In the genomic region with DNA sequence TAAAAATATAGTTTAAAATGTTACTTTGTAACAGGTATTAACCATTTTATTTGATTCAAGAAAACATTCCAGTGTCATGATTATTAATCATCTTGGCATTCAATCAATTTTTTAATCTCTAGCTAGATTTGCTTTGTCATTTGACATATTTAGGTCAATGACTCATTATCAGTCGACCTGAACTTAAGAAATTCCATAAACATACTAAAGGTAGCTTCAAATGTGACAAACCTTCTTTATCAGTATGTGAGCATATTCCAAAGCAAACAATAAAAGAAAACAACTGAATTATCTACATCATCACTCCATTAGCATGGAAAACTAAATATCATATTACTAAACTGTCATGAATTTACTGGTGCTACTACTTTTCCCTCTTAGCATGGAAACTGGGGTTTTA, we compare ENCODE assay signal across 1 cellular context.
A peak's percentile ranks its signal among the peaks of the same experiment; 100 is the strongest.
TF ChIP-seq lines count a peak whose summit lies in the region.

No MANE protein-coding gene starts in this region.

TF ChIP-seq in HEK293, 187 proteins besides CTCF, POLR2A, EP300 and RAD21 (continued from another document):
- TF ChIP-seq, protein P1, sequence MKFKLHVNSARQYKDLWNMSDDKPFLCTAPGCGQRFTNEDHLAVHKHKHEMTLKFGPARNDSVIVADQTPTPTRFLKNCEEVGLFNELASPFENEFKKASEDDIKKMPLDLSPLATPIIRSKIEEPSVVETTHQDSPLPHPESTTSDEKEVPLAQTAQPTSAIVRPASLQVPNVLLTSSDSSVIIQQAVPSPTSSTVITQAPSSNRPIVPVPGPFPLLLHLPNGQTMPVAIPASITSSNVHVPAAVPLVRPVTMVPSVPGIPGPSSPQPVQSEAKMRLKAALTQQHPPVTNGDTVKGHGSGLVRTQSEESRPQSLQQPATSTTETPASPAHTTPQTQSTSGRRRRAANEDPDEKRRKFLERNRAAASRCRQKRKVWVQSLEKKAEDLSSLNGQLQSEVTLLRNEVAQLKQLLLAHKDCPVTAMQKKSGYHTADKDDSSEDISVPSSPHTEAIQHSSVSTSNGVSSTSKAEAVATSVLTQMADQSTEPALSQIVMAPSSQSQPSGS (tag by site-specific recombination; IDR thresholded peaks at IDR 0.05; ENCODE audit: low read depth) = no peak
- TF ChIP-seq ZNF112 (tag by site-specific recombination; IDR thresholded peaks at IDR 0.05) (peak; percentile 38; the same call in 1 of the 2 replicates), SP3 (tag by site-specific recombination; IDR thresholded peaks at IDR 0.05) (0 out of 2 replicates have a peak, but pooled peaks have one; percentile 29), ZNF394 (tag by site-specific recombination; IDR thresholded peaks at IDR 0.05; ENCODE audit: borderline replicate concordance) (no peak), ZNF48 (tag by site-specific recombination; IDR thresholded peaks at IDR 0.05) (no peak), YY1 (tag by site-specific recombination; IDR thresholded peaks at IDR 0.05) (no peak), OSR2 (tag by site-specific recombination; IDR thresholded peaks at IDR 0.05) (peak; percentile 27; the same call in 1 of the 2 replicates), BCL11A (tag by site-specific recombination; IDR thresholded peaks at IDR 0.05; ENCODE audit: low read depth) (no peak), ZNF2 (tag by site-specific recombination; IDR thresholded peaks at IDR 0.05) (no peak), PRDM6 (tag by site-specific recombination; IDR thresholded peaks at IDR 0.05) (peak; percentile 45; the same call in 1 of the 2 replicates), ZSCAN4 (tag by site-specific recombination; IDR thresholded peaks at IDR 0.05) (no peak), ZEB2 (tag by site-specific recombination; IDR thresholded peaks at IDR 0.05) (no peak), WT1 (tag by site-specific recombination; IDR thresholded peaks at IDR 0.05) (no peak), ZNF426 (tag by site-specific recombination; IDR thresholded peaks at IDR 0.05) (no peak), ZNF140 (tag by site-specific recombination; IDR thresholded peaks at IDR 0.05) (no peak), ZNF133 (tag by site-specific recombination; IDR thresholded peaks at IDR 0.05) (no peak), ZNF366 (tag by site-specific recombination; conservative IDR thresholded peaks at IDR 0.05) (peak; percentile 65), BCL6B (tag by site-specific recombination; IDR thresholded peaks at IDR 0.05) (peak; percentile 65; the same call in 1 of the 2 replicates)
- TF ChIP-seq, protein P2, sequence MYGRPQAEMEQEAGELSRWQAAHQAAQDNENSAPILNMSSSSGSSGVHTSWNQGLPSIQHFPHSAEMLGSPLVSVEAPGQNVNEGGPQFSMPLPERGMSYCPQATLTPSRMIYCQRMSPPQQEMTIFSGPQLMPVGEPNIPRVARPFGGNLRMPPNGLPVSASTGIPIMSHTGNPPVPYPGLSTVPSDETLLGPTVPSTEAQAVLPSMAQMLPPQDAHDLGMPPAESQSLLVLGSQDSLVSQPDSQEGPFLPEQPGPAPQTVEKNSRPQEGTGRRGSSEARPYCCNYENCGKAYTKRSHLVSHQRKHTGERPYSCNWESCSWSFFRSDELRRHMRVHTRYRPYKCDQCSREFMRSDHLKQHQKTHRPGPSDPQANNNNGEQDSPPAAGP (tag by site-specific recombination; IDR thresholded peaks at IDR 0.05) = no peak
- TF ChIP-seq, protein P3, sequence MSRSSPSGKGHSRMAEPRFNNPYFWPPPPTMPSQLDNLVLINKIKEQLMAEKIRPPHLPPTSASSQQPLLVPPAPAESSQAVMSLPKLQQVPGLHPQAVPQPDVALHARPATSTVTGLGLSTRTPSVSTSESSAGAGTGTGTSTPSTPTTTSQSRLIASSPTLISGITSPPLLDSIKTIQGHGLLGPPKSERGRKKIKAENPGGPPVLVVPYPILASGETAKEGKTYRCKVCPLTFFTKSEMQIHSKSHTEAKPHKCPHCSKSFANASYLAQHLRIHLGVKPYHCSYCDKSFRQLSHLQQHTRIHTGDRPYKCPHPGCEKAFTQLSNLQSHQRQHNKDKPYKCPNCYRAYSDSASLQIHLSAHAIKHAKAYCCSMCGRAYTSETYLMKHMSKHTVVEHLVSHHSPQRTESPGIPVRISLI (tag by site-specific recombination; IDR thresholded peaks at IDR 0.05) = no peak
- TF ChIP-seq, protein P4, sequence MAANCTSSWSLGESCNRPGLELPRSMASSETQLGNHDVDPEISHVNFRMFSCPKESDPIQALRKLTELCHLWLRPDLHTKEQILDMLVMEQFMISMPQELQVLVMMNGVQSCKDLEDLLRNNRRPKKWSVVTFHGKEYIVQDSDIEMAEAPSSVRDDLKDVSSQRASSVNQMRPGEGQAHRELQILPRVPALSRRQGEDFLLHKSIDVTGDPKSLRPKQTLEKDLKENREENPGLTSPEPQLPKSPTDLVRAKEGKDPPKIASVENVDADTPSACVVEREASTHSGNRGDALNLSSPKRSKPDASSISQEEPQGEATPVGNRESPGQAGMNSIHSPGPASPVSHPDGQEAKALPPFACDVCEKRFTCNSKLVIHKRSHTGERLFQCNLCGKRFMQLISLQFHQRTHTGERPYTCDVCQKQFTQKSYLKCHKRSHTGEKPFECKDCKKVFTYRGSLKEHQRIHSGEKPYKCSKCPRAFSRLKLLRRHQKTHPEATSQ (tag by site-specific recombination; IDR thresholded peaks at IDR 0.05) = no peak
- TF ChIP-seq, protein P5, sequence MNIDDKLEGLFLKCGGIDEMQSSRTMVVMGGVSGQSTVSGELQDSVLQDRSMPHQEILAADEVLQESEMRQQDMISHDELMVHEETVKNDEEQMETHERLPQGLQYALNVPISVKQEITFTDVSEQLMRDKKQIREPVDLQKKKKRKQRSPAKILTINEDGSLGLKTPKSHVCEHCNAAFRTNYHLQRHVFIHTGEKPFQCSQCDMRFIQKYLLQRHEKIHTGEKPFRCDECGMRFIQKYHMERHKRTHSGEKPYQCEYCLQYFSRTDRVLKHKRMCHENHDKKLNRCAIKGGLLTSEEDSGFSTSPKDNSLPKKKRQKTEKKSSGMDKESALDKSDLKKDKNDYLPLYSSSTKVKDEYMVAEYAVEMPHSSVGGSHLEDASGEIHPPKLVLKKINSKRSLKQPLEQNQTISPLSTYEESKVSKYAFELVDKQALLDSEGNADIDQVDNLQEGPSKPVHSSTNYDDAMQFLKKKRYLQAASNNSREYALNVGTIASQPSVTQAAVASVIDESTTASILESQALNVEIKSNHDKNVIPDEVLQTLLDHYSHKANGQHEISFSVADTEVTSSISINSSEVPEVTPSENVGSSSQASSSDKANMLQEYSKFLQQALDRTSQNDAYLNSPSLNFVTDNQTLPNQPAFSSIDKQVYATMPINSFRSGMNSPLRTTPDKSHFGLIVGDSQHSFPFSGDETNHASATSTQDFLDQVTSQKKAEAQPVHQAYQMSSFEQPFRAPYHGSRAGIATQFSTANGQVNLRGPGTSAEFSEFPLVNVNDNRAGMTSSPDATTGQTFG (tag by site-specific recombination; IDR thresholded peaks at IDR 0.05; ENCODE audit: borderline replicate concordance) = 0 out of 2 replicates have a peak, but pooled peaks have one; percentile 38
- TF ChIP-seq, protein P6, sequence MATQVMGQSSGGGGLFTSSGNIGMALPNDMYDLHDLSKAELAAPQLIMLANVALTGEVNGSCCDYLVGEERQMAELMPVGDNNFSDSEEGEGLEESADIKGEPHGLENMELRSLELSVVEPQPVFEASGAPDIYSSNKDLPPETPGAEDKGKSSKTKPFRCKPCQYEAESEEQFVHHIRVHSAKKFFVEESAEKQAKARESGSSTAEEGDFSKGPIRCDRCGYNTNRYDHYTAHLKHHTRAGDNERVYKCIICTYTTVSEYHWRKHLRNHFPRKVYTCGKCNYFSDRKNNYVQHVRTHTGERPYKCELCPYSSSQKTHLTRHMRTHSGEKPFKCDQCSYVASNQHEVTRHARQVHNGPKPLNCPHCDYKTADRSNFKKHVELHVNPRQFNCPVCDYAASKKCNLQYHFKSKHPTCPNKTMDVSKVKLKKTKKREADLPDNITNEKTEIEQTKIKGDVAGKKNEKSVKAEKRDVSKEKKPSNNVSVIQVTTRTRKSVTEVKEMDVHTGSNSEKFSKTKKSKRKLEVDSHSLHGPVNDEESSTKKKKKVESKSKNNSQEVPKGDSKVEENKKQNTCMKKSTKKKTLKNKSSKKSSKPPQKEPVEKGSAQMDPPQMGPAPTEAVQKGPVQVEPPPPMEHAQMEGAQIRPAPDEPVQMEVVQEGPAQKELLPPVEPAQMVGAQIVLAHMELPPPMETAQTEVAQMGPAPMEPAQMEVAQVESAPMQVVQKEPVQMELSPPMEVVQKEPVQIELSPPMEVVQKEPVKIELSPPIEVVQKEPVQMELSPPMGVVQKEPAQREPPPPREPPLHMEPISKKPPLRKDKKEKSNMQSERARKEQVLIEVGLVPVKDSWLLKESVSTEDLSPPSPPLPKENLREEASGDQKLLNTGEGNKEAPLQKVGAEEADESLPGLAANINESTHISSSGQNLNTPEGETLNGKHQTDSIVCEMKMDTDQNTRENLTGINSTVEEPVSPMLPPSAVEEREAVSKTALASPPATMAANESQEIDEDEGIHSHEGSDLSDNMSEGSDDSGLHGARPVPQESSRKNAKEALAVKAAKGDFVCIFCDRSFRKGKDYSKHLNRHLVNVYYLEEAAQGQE (tag by site-specific recombination; IDR thresholded peaks at IDR 0.05) = no peak
